In genomic region chr22:49999901-50000586, GRCh38 we compare ENCODE assay signal across 1 cellular context.
TF ChIP-seq lines count a peak whose summit lies in the region.

No MANE protein-coding gene starts in this region.

TF ChIP-seq in A549, 52 proteins besides CTCF, POLR2A, EP300 and RAD21:
- no peak for TF ChIP-seq CEBPB (IDR thresholded peaks at IDR 0.05)
- TF ChIP-seq CHD2 (IDR thresholded peaks at IDR 0.05; ENCODE audit: low read length, partially characterized antibody), result no peak
- TF ChIP-seq CHD4 (IDR thresholded peaks at IDR 0.05; ENCODE audit: borderline replicate concordance), result no peak
- TF ChIP-seq FOSL2 (IDR thresholded peaks at IDR 0.05), result no peak
- no peak for TF ChIP-seq FOSL2 (CRISPR knock-in tag; IDR thresholded peaks at IDR 0.05)
- no peak for TF ChIP-seq ZSCAN20 (CRISPR knock-in tag; IDR thresholded peaks at IDR 0.05)
- TF ChIP-seq RFX5 (IDR thresholded peaks at IDR 0.05), result no peak
- no peak for TF ChIP-seq PBX3 (IDR thresholded peaks at IDR 0.05)
- TF ChIP-seq JUNB (IDR thresholded peaks at IDR 0.05), result no peak
- TF ChIP-seq MAX (IDR thresholded peaks at IDR 0.05), result no peak
- TF ChIP-seq MAFK (IDR thresholded peaks at IDR 0.05; ENCODE audit: partially characterized antibody), result no peak
- TF ChIP-seq USF2 (IDR thresholded peaks at IDR 0.05), result no peak
- TF ChIP-seq ZC3H11A (IDR thresholded peaks at IDR 0.05), result no peak
